26 cellular contexts compared by ENCODE assay signal in genomic region chr1:197392541-197392940, GRCh38.
"Had no signal": no experiment of that assay in that cellular context is flagged by ENCODE, and none has a peak within 500 bp of the region (broad histone marks: within the 10 kb centered on the region; RNA-seq: fewer than 3 reads in every experiment).

No MANE protein-coding gene starts in this region.

- H3K9ac ChIP-seq: parathyroid adenoma had no signal

- H3K27me3 Mint-ChIP-seq: activated naive CD4-positive, alpha-beta T cell treated with anti-CD3 and anti-CD28 coated beads, Interleukin-2, amount 10 ng/mL, durations not matched to agents 7 days and 5 days; naive B cell had no signal

- H3K27ac Mint-ChIP-seq: activated naive CD8-positive, alpha-beta T cell treated with anti-CD3 and anti-CD28 coated beads, Interleukin-2, amount 10 ng/mL, durations not matched to agents 7 days and 5 days; activated T-helper 1 cell treated with anti-CD3 and anti-CD28 coated beads, Interleukin-12 subunit alpha, Interleukin-12 subunit beta, Interleukin-2, Interleukin-4 antibody, amounts not matched to agents 30 ng/mL and 10 ng/mL and 1 ng/mL, durations not matched to agents 14 hours and 24 hours and 36 hours; naive B cell had no signal

- H3K27me3 ChIP-seq: brain microvascular endothelial cell, spleen, suprapubic skin, tibial nerve had no signal

- ATAC-seq: activated CD4-positive, CD25-positive, alpha-beta regulatory T cell treated with anti-CD3 and anti-CD28 coated beads, Interleukin-2, amount 50 U/mL, for 24 hours; foreskin keratinocyte; heart left ventricle; psoas muscle; right cardiac atrium had no signal

- H3K36me3 Mint-ChIP-seq: activated naive CD4-positive, alpha-beta T cell treated with anti-CD3 and anti-CD28 coated beads, Interleukin-2, amount 10 ng/mL, durations not matched to agents 7 days and 5 days; activated naive CD8-positive, alpha-beta T cell treated with anti-CD3 and anti-CD28 coated beads, Interleukin-2, amount 10 ng/mL, durations not matched to agents 7 days and 5 days; mesothelial cell of epicardium; naive B cell had no signal

- H3K9me3 ChIP-seq: heart left ventricle, psoas muscle, spleen, suprapubic skin, tibial nerve had no signal

- H3K4me1 Mint-ChIP-seq: neural crest cell had no signal

- H3K79me2 ChIP-seq: parathyroid adenoma had no signal

- H3K4me3 Mint-ChIP-seq: activated naive CD4-positive, alpha-beta T cell treated with anti-CD3 and anti-CD28 coated beads, Interleukin-2, amount 10 ng/mL, durations not matched to agents 7 days and 5 days; activated naive CD8-positive, alpha-beta T cell treated with anti-CD3 and anti-CD28 coated beads, Interleukin-2, amount 10 ng/mL, durations not matched to agents 7 days and 5 days; activated T-helper 1 cell treated with anti-CD3 and anti-CD28 coated beads, Interleukin-12 subunit alpha, Interleukin-12 subunit beta, Interleukin-2, Interleukin-4 antibody, amounts not matched to agents 30 ng/mL and 10 ng/mL and 1 ng/mL, durations not matched to agents 14 hours and 24 hours and 36 hours; mesothelial cell of epicardium; naive B cell; neural crest cell had no signal

- H3K36me3 ChIP-seq: brain microvascular endothelial cell, heart left ventricle, spleen, suprapubic skin, tibial nerve, WERI-Rb-1 had no signal

- H3K9me3 Mint-ChIP-seq: activated naive CD4-positive, alpha-beta T cell treated with anti-CD3 and anti-CD28 coated beads, Interleukin-2, amount 10 ng/mL, durations not matched to agents 7 days and 5 days; activated naive CD8-positive, alpha-beta T cell treated with anti-CD3 and anti-CD28 coated beads, Interleukin-2, amount 10 ng/mL, durations not matched to agents 7 days and 5 days; activated T-helper 1 cell treated with anti-CD3 and anti-CD28 coated beads, Interleukin-12 subunit alpha, Interleukin-12 subunit beta, Interleukin-2, Interleukin-4 antibody, amounts not matched to agents 30 ng/mL and 10 ng/mL and 1 ng/mL, durations not matched to agents 14 hours and 24 hours and 36 hours; naive B cell; neural crest cell had no signal

- DNase-seq: activated CD4-positive, alpha-beta T cell treated with anti-CD3 and anti-CD28 coated beads for 48 hours; activated CD4-positive, alpha-beta T cell treated with anti-CD3 and anti-CD28 coated beads, Interleukin-2, amount 50 U/mL, for 48 hours; activated CD8-positive, alpha-beta memory T cell treated with anti-CD3 and anti-CD28 coated beads for 24 hours; activated gamma-delta T cell; activated naive CD4-positive, alpha-beta T cell treated with anti-CD3 and anti-CD28 coated beads, Interleukin-2, amount 10 ng/mL, durations not matched to agents 7 days and 5 days; activated naive CD8-positive, alpha-beta T cell treated with anti-CD3 and anti-CD28 coated beads, Interleukin-2, amount 10 ng/mL, durations not matched to agents 7 days and 5 days; amniotic stem cell; brain microvascular endothelial cell; foreskin keratinocyte; heart left ventricle; hypothalamus; naive B cell; nucleus accumbens; psoas muscle; right cardiac atrium; spleen; T1000; WERI-Rb-1 had no signal

- H3K4me3 ChIP-seq: coronary artery, heart left ventricle, psoas muscle, spleen, suprapubic skin, tibial nerve had no signal

- H3K27ac ChIP-seq: brain microvascular endothelial cell, coronary artery, foreskin keratinocyte, heart left ventricle, parathyroid adenoma, psoas muscle, spleen, suprapubic skin, tibial nerve, WERI-Rb-1 had no signal

- H2AFZ ChIP-seq: parathyroid adenoma had no signal

- H3K4me1 ChIP-seq: foreskin keratinocyte, heart left ventricle, parathyroid adenoma, psoas muscle, spleen, suprapubic skin, tibial nerve had no signal
